11 cellular contexts compared by ENCODE assay signal in the genomic region with DNA sequence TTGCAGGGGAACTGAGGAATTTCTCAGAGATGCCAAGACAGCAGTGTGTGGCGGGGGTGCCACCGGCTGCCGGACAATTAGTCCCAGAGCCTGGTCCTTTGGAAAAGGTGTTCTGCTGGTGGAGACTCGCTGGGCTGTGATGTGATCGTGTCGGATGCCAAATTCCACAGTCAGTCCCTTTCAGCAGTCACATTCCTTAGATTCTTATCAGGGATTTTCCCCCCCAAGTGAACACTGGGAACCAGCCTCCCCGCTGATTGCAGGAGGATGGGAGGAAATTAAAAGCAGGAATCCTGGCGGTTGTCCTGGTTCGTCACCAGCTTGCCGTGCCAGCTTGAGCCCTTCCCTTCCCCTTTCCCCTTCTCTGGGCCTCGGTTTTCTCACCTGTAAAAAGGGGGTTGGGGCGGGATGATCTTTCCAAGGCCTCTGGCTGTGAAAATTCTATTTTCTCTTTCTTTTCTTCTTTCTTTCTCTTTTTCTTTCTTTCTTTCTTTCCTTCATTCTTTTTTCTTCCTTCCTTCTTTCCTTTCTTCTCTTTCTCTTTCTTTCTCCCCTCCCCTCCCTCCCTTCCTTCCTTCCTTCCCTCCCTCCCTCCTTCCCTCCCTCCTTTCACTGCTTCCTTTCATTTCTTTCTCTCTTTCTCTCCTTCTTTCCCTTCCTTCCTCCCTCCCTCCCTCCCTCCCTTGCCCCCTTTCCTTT. TPM values are rescaled to one million over a fixed set of nuclear protein-coding genes. Genes with fewer than 3 reads are reported as not detected.
DNase-seq lines count a peak whose midpoint lies in the region; ATAC-seq and TF ChIP-seq lines count a peak whose summit lies in the region.
"Had no signal": no experiment of that assay in that cellular context is flagged by ENCODE, and none has a peak within 500 bp of the region (broad histone marks: within the 10 kb centered on the region; RNA-seq: fewer than 3 reads in every experiment).

No MANE protein-coding gene starts in this region.

- no peaks in the 10 kb centered on the region for H3K9me3 Mint-ChIP-seq in MCF 10A (ENCODE audit: unreplicated experiment)
- no peaks in the 10 kb centered on the region for H3K9me3 Mint-ChIP-seq in activated CD8-positive, alpha-beta T cell treated with anti-CD3 and anti-CD28 coated beads, Interleukin-2, amount 10 ng/mL, durations not matched to agents 7 days and 5 days (ENCODE audit: insufficient read depth)

- no peaks in the 10 kb centered on the region for H3K36me3 ChIP-seq in HUES6 (ENCODE audit: control insufficient read depth, insufficient read depth, low read length)
- no peaks in the 10 kb centered on the region for H3K36me3 ChIP-seq in effector memory CD4-positive, alpha-beta T cell (ENCODE audit: control insufficient read depth, insufficient read depth, low read length)
- H3K36me3 ChIP-seq in right atrium auricular region: no peaks in the 10 kb centered on the region
- H3K36me3 ChIP-seq: tibial nerve had no signal

- H3K4me3 Mint-ChIP-seq in MCF 10A (ENCODE audit: unreplicated experiment): no peak overlapping the region
- H3K4me3 Mint-ChIP-seq in activated CD8-positive, alpha-beta T cell treated with anti-CD3 and anti-CD28 coated beads, Interleukin-2, amount 10 ng/mL, durations not matched to agents 7 days and 5 days: no peak overlapping the region

- CTCF ChIA-PET in MCF 10A (lab: Yijun Ruan, JAX): no interaction called here
- CTCF ChIA-PET in activated CD8-positive, alpha-beta T cell treated with anti-CD3 and anti-CD28 coated beads, Interleukin-2, amount 10 ng/mL, durations not matched to agents 7 days and 5 days (lab: Charles Lee): interaction anchor here (1.0 kb wide), 1 partner anchor 9 kb away, joined by 3 read pairs; no protein-coding TSS in a partner anchor

- H3K4me3 ChIP-seq in HUES6 (ENCODE audit: low read depth, low read length) (peak overlapping the region; percentile 33; the same call in 1 of the 2 replicates), right atrium auricular region (no peak overlapping the region)
- no peak overlapping the region for H3K4me3 ChIP-seq in effector memory CD4-positive, alpha-beta T cell (ENCODE audit: insufficient read depth, low read depth, low read length, poor library complexity, severe bottlenecking)
- H3K4me3 ChIP-seq: tibial nerve had no signal

- DNase-seq in AG08395 (ENCODE audit: low spot score) (peak; percentile 87), MCF 10A (ENCODE audit: unreplicated experiment) (peak; percentile 38), kidney glomerular epithelial cell (lab: John Stamatoyannopoulos, UW) (peak; percentile 80), right atrium auricular region (ENCODE audit: low spot score) (no peak)
- DNase-seq in activated CD8-positive, alpha-beta T cell treated with anti-CD3 and anti-CD28 coated beads, Interleukin-2, amount 10 ng/mL, durations not matched to agents 7 days and 5 days: no peak
- DNase-seq in effector memory CD4-positive, alpha-beta T cell: no peak
- DNase-seq: central memory CD4-positive, alpha-beta T cell had no signal

- H3K9ac ChIP-seq in HUES6 (ENCODE audit: low read length): peak overlapping the region; percentile 67

- H3K27ac ChIP-seq in HUES6 (ENCODE audit: low read depth, low read length): peak overlapping the region; percentile 52; the same call in 1 of the 2 replicates
- no peak overlapping the region for H3K27ac ChIP-seq in effector memory CD4-positive, alpha-beta T cell (ENCODE audit: insufficient read depth, low read length, poor library complexity, severe bottlenecking)
- H3K27ac ChIP-seq in right atrium auricular region: no peak overlapping the region
- H3K27ac ChIP-seq: tibial nerve had no signal

- H3K4me1 Mint-ChIP-seq in MCF 10A (ENCODE audit: insufficient read depth, unreplicated experiment): no peaks in the 10 kb centered on the region
- no peaks in the 10 kb centered on the region for H3K4me1 Mint-ChIP-seq in activated CD8-positive, alpha-beta T cell treated with anti-CD3 and anti-CD28 coated beads, Interleukin-2, amount 10 ng/mL, durations not matched to agents 7 days and 5 days (ENCODE audit: low read depth)

- intact Hi-C loops in MCF 10A (cut with micrococcal nuclease): no loop called here

- no peaks in the 10 kb centered on the region for H3K36me3 Mint-ChIP-seq in MCF 10A (ENCODE audit: insufficient read depth, unreplicated experiment)
- no peaks in the 10 kb centered on the region for H3K36me3 Mint-ChIP-seq in activated CD8-positive, alpha-beta T cell treated with anti-CD3 and anti-CD28 coated beads, Interleukin-2, amount 10 ng/mL, durations not matched to agents 7 days and 5 days (ENCODE audit: low read depth)

- H3K27me3 ChIP-seq in HUES6 (ENCODE audit: control insufficient read depth, insufficient read depth, low read length): no peaks in the 10 kb centered on the region
- H3K27me3 ChIP-seq in effector memory CD4-positive, alpha-beta T cell (replicated peaks; ENCODE audit: control insufficient read depth, insufficient read depth, low read length, poor library complexity, severe bottlenecking): no peaks in the 10 kb centered on the region
- no peaks in the 10 kb centered on the region for H3K27me3 ChIP-seq in right atrium auricular region

- H3K27ac Mint-ChIP-seq in MCF 10A (ENCODE audit: low read depth, unreplicated experiment): no peak overlapping the region
- no peak overlapping the region for H3K27ac Mint-ChIP-seq in activated CD8-positive, alpha-beta T cell treated with anti-CD3 and anti-CD28 coated beads, Interleukin-2, amount 10 ng/mL, durations not matched to agents 7 days and 5 days

- no TSS peak for BruUV-seq in MCF 10A (replicated peaks; lab: Mats Ljungman, UMichigan)

- POLR2A ChIA-PET in MCF 10A (lab: Yijun Ruan, JAX): interaction anchor here (0.7 kb wide), 1 partner anchor 134 kb away, joined by 3 read pairs; no protein-coding TSS in a partner anchor
- POLR2A ChIA-PET in activated CD8-positive, alpha-beta T cell treated with anti-CD3 and anti-CD28 coated beads, Interleukin-2, amount 10 ng/mL, durations not matched to agents 7 days and 5 days (lab: Charles Lee): no interaction called here

- peaks cover 31% of the 10 kb centered on the region for H3K4me1 ChIP-seq in HUES6 (ENCODE audit: control insufficient read depth, insufficient read depth, low read length)
- no peaks in the 10 kb centered on the region for H3K4me1 ChIP-seq in effector memory CD4-positive, alpha-beta T cell (ENCODE audit: control insufficient read depth, insufficient read depth, low read length, poor library complexity, severe bottlenecking)
- peaks cover 0 to 6% of the 10 kb centered on the region in 2 donors for H3K4me1 ChIP-seq in right atrium auricular region

- H3K9me3 ChIP-seq in HUES6 (ENCODE audit: control insufficient read depth, insufficient read depth, low read depth, low read length) (no peaks in the 10 kb centered on the region; the same call in 1 of the 2 replicates), right atrium auricular region (peaks cover 0 to 4% of the 10 kb centered on the region in 2 donors)
- H3K9me3 ChIP-seq in effector memory CD4-positive, alpha-beta T cell (ENCODE audit: control insufficient read depth, low read length): no peaks in the 10 kb centered on the region

- TF ChIP-seq CTCF in MCF 10A (IDR thresholded peaks at IDR 0.05; ENCODE audit: unreplicated experiment) (no peak), right atrium auricular region (IDR thresholded peaks at IDR 0.05) (no peak)

- ATAC-seq in activated CD8-positive, alpha-beta T cell treated with anti-CD3 and anti-CD28 coated beads, Interleukin-2, amount 10 ng/mL, durations not matched to agents 7 days and 5 days: no peak
- no peak for ATAC-seq in HG03571 (IDR thresholded peaks at IDR 0.05; ENCODE audit: unreplicated experiment)
- ATAC-seq: left lobe of liver had no signal

- H3K27me3 Mint-ChIP-seq in MCF 10A (ENCODE audit: insufficient read depth, unreplicated experiment): peaks cover 55% of the 10 kb centered on the region
- H3K27me3 Mint-ChIP-seq in activated CD8-positive, alpha-beta T cell treated with anti-CD3 and anti-CD28 coated beads, Interleukin-2, amount 10 ng/mL, durations not matched to agents 7 days and 5 days (ENCODE audit: low read depth): peaks cover 15% of the 10 kb centered on the region

RNA-seq across cellular contexts. Expression of a gene that starts 39.6 kb away (rescaled TPM):
- total RNA-seq in MCF 10A (2022): not detected in 2 replicates
- not detected for total RNA-seq in activated CD8-positive, alpha-beta T cell treated with anti-CD3 and anti-CD28 coated beads, Interleukin-2, amount 10 ng/mL, durations not matched to agents 7 days and 5 days
- not detected for total RNA-seq in right atrium auricular region

Comparison
In these comparisons a context has a peak if more than half of its experiments do, and no peak if none do; other contexts are left out.
1. DNase-seq: peak in AG08395 (single experiment), MCF 10A (single experiment) and kidney glomerular epithelial cell (single experiment); none in activated CD8-positive, alpha-beta T cell treated with anti-CD3 and anti-CD28 coated beads, Interleukin-2, amount 10 ng/mL, durations not matched to agents 7 days and 5 days (single experiment), effector memory CD4-positive, alpha-beta T cell (0 of 3) and right atrium auricular region (single experiment).